ENCODE assay signal across 35 cellular contexts in the genomic region with DNA sequence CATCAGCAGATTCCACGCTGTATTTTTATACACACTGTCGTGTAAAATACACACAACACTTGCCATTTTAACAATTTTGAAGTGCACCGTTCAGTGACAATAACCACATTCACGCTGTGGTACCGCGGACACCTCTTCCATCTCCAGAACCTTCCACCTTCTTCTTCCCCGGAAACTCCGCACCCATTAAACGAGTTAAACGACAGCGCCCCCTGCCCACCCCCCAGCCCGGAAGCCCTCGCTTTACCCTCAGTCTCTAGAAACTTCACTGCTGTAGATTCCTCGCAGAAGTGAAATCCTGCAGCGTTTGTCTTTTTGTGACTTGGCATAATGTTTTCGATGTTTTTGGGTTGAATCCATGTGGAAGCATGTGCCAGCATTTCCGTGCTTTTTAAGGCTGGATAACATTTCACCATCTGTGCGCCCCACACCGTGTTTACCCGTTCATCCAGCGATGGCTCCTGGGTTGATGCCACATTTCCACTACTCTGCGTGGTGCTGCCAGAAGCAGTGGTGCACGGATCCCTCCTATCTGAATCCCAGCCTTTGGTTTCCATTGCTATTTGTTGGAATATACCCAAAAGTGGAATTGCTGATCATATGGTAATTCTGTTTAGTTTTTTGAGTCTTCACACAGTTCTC. TPM values are rescaled to one million over a fixed set of nuclear protein-coding genes. Genes with fewer than 3 reads are reported as not detected.
DNase-seq lines count a peak whose midpoint lies in the region; ATAC-seq, FAIRE-seq and TF ChIP-seq lines count a peak whose summit lies in the region.
"Had no signal": no experiment of that assay in that cellular context is flagged by ENCODE, and none has a peak within 500 bp of the region (broad histone marks: within the 10 kb centered on the region; RNA-seq: fewer than 3 reads in every experiment).

No MANE protein-coding gene starts in this region.

- H4K20me1 ChIP-seq in H1 (replicated peaks in 1 of 2; ENCODE audit: control insufficient read depth in 1 of 2, insufficient read depth in 2 of 2, low read length in 2 of 2) (no peaks in the 10 kb centered on the region), HepG2 (ENCODE audit: insufficient read depth, low read length) (no peaks in the 10 kb centered on the region)

- H3K4me3 ChIP-seq in H1 (ENCODE audit: extremely low read depth in 1 of 4, insufficient read depth in 2 of 4, low read depth in 3 of 4, low read length in 4 of 4): no peak overlapping the region
- no peak overlapping the region for H3K4me3 ChIP-seq in neuronal stem cell (ENCODE audit: low read length in 2 of 2)
- no peak overlapping the region for H3K4me3 ChIP-seq in HepG2 (replicated peaks in 1 of 3; ENCODE audit: insufficient read depth in 1 of 3, low read depth in 2 of 3, low read length in 3 of 3)
- H3K4me3 ChIP-seq: colonic mucosa, heart left ventricle, pancreas, suprapubic skin had no signal

- no peak overlapping the region for H4K5ac ChIP-seq in H1 (ENCODE audit: insufficient read length, low read depth, low read length)

- 0 out of 2 replicates have a peak overlapping the region, but pooled peaks have one; percentile 50 for H2BK12ac ChIP-seq in H1 (ENCODE audit: low read depth, low read length)
- no peak overlapping the region for H2BK12ac ChIP-seq in neuronal stem cell (ENCODE audit: low read length)

- WGBS in H1 (ENCODE audit: extremely low coverage in 1 of 2, insufficient coverage in 1 of 2, insufficient read length in 1 of 2, insufficient replicate concordance in 2 of 2, low coverage in 1 of 2, low lambda C conversion rate in 2 of 2, missing lambda C conversion rate in 1 of 2), 2 experiments: 81% methylated on average over 23 of the region's 23 CpGs; no CpG with 5 or more reads in 1 of the 2 experiments
- no CpG with 5 or more reads among the region's 23 CpGs for WGBS in neuronal stem cell (ENCODE audit: extremely low coverage in 2 of 2, insufficient read length in 2 of 2, insufficient replicate concordance in 1 of 2), 2 donors
- WGBS in HepG2 (ENCODE audit: low lambda C conversion rate): 42% methylated on average over 23 of the region's 23 CpGs

- no peak overlapping the region for H2BK20ac ChIP-seq in H1 (ENCODE audit: low read length)

- CTCF ChIA-PET in H1 (lab: Charles Lee; ENCODE audit: partially characterized antibody) (interaction anchor here (1.0 kb wide), 1 partner anchor 43 kb away, joined by 4 read pairs; no protein-coding TSS in a partner anchor), HepG2 (lab: Yijun Ruan, JAX; ENCODE audit: low intra/inter-chr PET ratio, low total read pairs) (no interaction called here)

- H3K14ac ChIP-seq in H1 (ENCODE audit: insufficient read length) (no peak overlapping the region), neuronal stem cell (ENCODE audit: low read length) (no peak overlapping the region)

- peak; percentile 92 for DNase-seq in NCI-H1694 treated with DMSO at 0.1 percent for 48 hours (lab: John Stamatoyannopoulos, UW)
- no peak for DNase-seq in H1 (ENCODE audit: low read depth in 1 of 2, low spot score in 2 of 2)
- no peak for DNase-seq in neuronal stem cell (ENCODE audit: low spot score)
- DNase-seq in NOMO-1 treated with dmso at 0.1 percent for 144 hours (lab: John Stamatoyannopoulos, UW; ENCODE audit: unreplicated experiment): no peak
- DNase-seq in dedifferentiated amniotic fluid mesenchymal stem cell (ENCODE audit: extremely low spot score): no peak
- no peak for DNase-seq in HepG2 (ENCODE audit: low spot score)
- DNase-seq: activated CD4-positive, alpha-beta T cell treated with anti-CD3 and anti-CD28 coated beads, Interleukin-2, amount 10 ng/mL, durations not matched to agents 24 days and 14 days; activated CD8-positive, alpha-beta memory T cell treated with anti-CD3 and anti-CD28 coated beads for 24 hours; activated effector memory CD4-positive, alpha-beta T cell treated with anti-CD3 and anti-CD28 coated beads, Interleukin-2, amount 50 U/mL, for 16 hours; activated T-cell treated with anti-CD3 and anti-CD28 coated beads for 4 hours; AML-193; CD4-positive, alpha-beta T cell; colonic mucosa; effector memory CD8-positive, alpha-beta T cell; erythroblast; foreskin fibroblast; heart left ventricle; KG1; midbrain; naive thymus-derived CD8-positive, alpha-beta T cell; NCI-H2029 treated with DMSO at 0.1 percent for 48 hours; NCI-H226; NCI-H82; OCI-M1; pancreas; retina had no signal

- H3K79me2 ChIP-seq in H1 (ENCODE audit: control insufficient read depth in 1 of 2, insufficient read depth in 2 of 2, low read length in 2 of 2) (no peaks in the 10 kb centered on the region), HepG2 (ENCODE audit: insufficient read depth, low read length) (no peaks in the 10 kb centered on the region)

- no peak overlapping the region for H3K27ac ChIP-seq in 22Rv1
- no peak overlapping the region for H3K27ac ChIP-seq in H1 (ENCODE audit: low read depth, low read length)
- H3K27ac ChIP-seq in neuronal stem cell (replicated peaks; ENCODE audit: low read length): no peak overlapping the region
- H3K27ac ChIP-seq in HepG2 (ENCODE audit: extremely low read length, insufficient read depth, low read length): no peak overlapping the region
- H3K27ac ChIP-seq: colonic mucosa, heart left ventricle, pancreas, skin epidermis, suprapubic skin had no signal

- H3K18ac ChIP-seq in H1 (ENCODE audit: extremely low read depth, low read length) (no peak overlapping the region), neuronal stem cell (ENCODE audit: low read length) (no peak overlapping the region)

- in situ Hi-C loops in HepG2 (cut with HindIII; ENCODE audit: extremely low pct_ligation_motif_present, low pct_unique_long_range_greater_than_20kb): loop anchor here (25.0 kb wide), 1 partner anchor 428 kb away; no protein-coding TSS in a partner anchor

- no TSS peak for BruUV-seq in HepG2 (replicated peaks; lab: Mats Ljungman, UMichigan)

- no peak overlapping the region for H4K8ac ChIP-seq in H1 (ENCODE audit: extremely low read depth, insufficient read depth, low read length)
- H4K8ac ChIP-seq in neuronal stem cell (ENCODE audit: low read depth, low read length): no peak overlapping the region

- peaks cover 0 to 2% (median 0%) of the 10 kb centered on the region in 4 experiments; a peak in 2 of 7 replicates for H3K27me3 ChIP-seq in H1 (replicated peaks in 1 of 4; ENCODE audit: control insufficient read depth in 3 of 4, extremely low read depth in 1 of 4, insufficient read depth in 3 of 4, low read length in 3 of 4)
- peaks cover 0 to 6% (median 0%) of the 10 kb centered on the region in 3 experiments for H3K27me3 ChIP-seq in neuronal stem cell (ENCODE audit: control insufficient read depth in 3 of 3, insufficient read depth in 3 of 3, low read depth in 1 of 3, low read length in 3 of 3)
- peaks cover 3 to 32% of the 10 kb centered on the region in 2 experiments; a peak in 3 of 5 replicates for H3K27me3 ChIP-seq in HepG2 (ENCODE audit: control insufficient read depth in 1 of 2, insufficient read depth in 2 of 2, low read length in 2 of 2)
- H3K27me3 ChIP-seq: colonic mucosa, pancreas, suprapubic skin had no signal

- H3K9me3 ChIP-seq in H1 (ENCODE audit: insufficient read depth in 2 of 2, low read depth in 1 of 2, low read length in 1 of 2): no peaks in the 10 kb centered on the region
- H3K9me3 ChIP-seq in neuronal stem cell (replicated peaks in 1 of 2; ENCODE audit: control insufficient read depth in 2 of 2, insufficient read depth in 1 of 2, low read depth in 1 of 2, low read length in 2 of 2): no peaks in the 10 kb centered on the region
- no peaks in the 10 kb centered on the region for H3K9me3 ChIP-seq in HepG2 (ENCODE audit: low read length)
- H3K9me3 ChIP-seq: colonic mucosa, pancreas, suprapubic skin had no signal

- H3K4ac ChIP-seq in H1 (replicated peaks; ENCODE audit: insufficient read length, low read depth, low read length): no peak overlapping the region
- no peak overlapping the region for H3K4ac ChIP-seq in neuronal stem cell (ENCODE audit: low read length)

- H2BK15ac ChIP-seq in H1 (ENCODE audit: low read length) (no peak overlapping the region), neuronal stem cell (ENCODE audit: low read length) (no peak overlapping the region)

- no peak overlapping the region for H3K9ac ChIP-seq in H1 (replicated peaks in 1 of 4; ENCODE audit: extremely low read depth in 1 of 4, low read depth in 3 of 4, low read length in 3 of 4)
- peak overlapping the region; percentile 70 for H3K9ac ChIP-seq in neuronal stem cell (ENCODE audit: low read depth, low read length, poor library complexity)
- no peak overlapping the region for H3K9ac ChIP-seq in HepG2 (ENCODE audit: insufficient read depth, low read depth, low read length)

- ATAC-seq in HG02981 (IDR thresholded peaks at IDR 0.05; ENCODE audit: unreplicated experiment) (no peak), HepG2 (no peak)
- ATAC-seq: effector memory CD8-positive, alpha-beta T cell; naive thymus-derived CD8-positive, alpha-beta T cell; stimulated activated memory B cell treated with anti-CD40 and anti-IgM and Interleukin-4, amounts not matched to agents 10 μg/mL and 1 μg/mL and 100 μg/mL, for 72 hours had no signal

- no peaks in the 10 kb centered on the region for H3K36me3 ChIP-seq in H1 (ENCODE audit: control insufficient read depth in 2 of 4, insufficient read depth in 4 of 4, low read length in 3 of 4)
- H3K36me3 ChIP-seq in neuronal stem cell (replicated peaks in 1 of 2; ENCODE audit: control insufficient read depth in 2 of 2, insufficient read depth in 2 of 2, low read length in 2 of 2): no peaks in the 10 kb centered on the region
- H3K36me3 ChIP-seq in HepG2 (replicated peaks in 1 of 2; ENCODE audit: control insufficient read depth in 1 of 2, insufficient read depth in 2 of 2, low read length in 2 of 2): no peaks in the 10 kb centered on the region
- H3K36me3 ChIP-seq: colonic mucosa, heart left ventricle, pancreas, suprapubic skin had no signal

- no peaks in the 10 kb centered on the region for H3K23me2 ChIP-seq in H1 (ENCODE audit: low read depth, low read length)

- TF ChIP-seq POLR2A in H1 (IDR thresholded peaks at IDR 0.05; ENCODE audit: control extremely low read depth in 1 of 2, low read depth in 2 of 2, low read length in 2 of 2): no peak
- no peak for TF ChIP-seq POLR2A in HepG2 (IDR thresholded peaks at IDR 0.05; ENCODE audit: insufficient read depth in 1 of 2, low read depth in 2 of 2, low read length in 2 of 2)

- TF ChIP-seq EP300 in H1 (IDR thresholded peaks at IDR 0.05; ENCODE audit: borderline replicate concordance in 1 of 2, low read depth in 2 of 2, low read length in 2 of 2): no peak
- TF ChIP-seq EP300 in HepG2 (IDR thresholded peaks at IDR 0.05; ENCODE audit: low read depth in 2 of 2, low read length in 2 of 2): no peak
- no peak for TF ChIP-seq EP300 in HepG2 (CRISPR knock-in tag; IDR thresholded peaks at IDR 0.05; ENCODE audit: borderline replicate concordance)

- TF ChIP-seq RAD21 in H1 (IDR thresholded peaks at IDR 0.05 in 1 of 2, conservative IDR thresholded peaks at IDR 0.05 in 1 of 2; ENCODE audit: low read depth in 2 of 2, low read length in 2 of 2) (peak; percentile 33 to 44; a peak in 2 of 4 replicates), HepG2 (CRISPR knock-in tag; IDR thresholded peaks at IDR 0.05) (no peak)

- FAIRE-seq in H1 (lab: Jason Lieb, UNC) (no peak), HepG2 (lab: Jason Lieb, UNC) (no peak)
- FAIRE-seq: A204.1, D721Med, GM18507, H54, pancreas had no signal

- H4K91ac ChIP-seq in H1 (replicated peaks; ENCODE audit: insufficient read length, low read length) (no peak overlapping the region), neuronal stem cell (ENCODE audit: low read depth, low read length, poor library complexity) (no peak overlapping the region)

- POLR2A ChIA-PET in H1 (lab: Charles Lee; ENCODE audit: partially characterized antibody): no interaction called here
- POLR2A ChIA-PET in HepG2 (lab: Yijun Ruan, JAX): no interaction called here

- H3K4me1 ChIP-seq in H1 (replicated peaks in 1 of 4; ENCODE audit: control insufficient read depth in 3 of 4, insufficient read depth in 4 of 4, low read length in 3 of 4): no peaks in the 10 kb centered on the region; a peak in 2 of 7 replicates
- no peaks in the 10 kb centered on the region for H3K4me1 ChIP-seq in neuronal stem cell (ENCODE audit: control insufficient read depth in 2 of 2, insufficient read depth in 1 of 2, low read depth in 1 of 2, low read length in 2 of 2)
- H3K4me1 ChIP-seq in HepG2 (ENCODE audit: insufficient read depth, low read length): no peaks in the 10 kb centered on the region
- H3K4me1 ChIP-seq: colonic mucosa, heart left ventricle, pancreas had no signal

- no peak overlapping the region for H2BK5ac ChIP-seq in H1 (ENCODE audit: low read depth, low read length)
- no peak overlapping the region for H2BK5ac ChIP-seq in neuronal stem cell (ENCODE audit: low read length)

- H2BK120ac ChIP-seq in H1 (replicated peaks; ENCODE audit: low read depth, low read length): no peak overlapping the region
- H2BK120ac ChIP-seq in neuronal stem cell (ENCODE audit: low read depth, low read length): no peak overlapping the region

- no peak overlapping the region for H3K4me2 ChIP-seq in H1 (ENCODE audit: insufficient read depth in 1 of 2, low read depth in 2 of 2, low read length in 2 of 2)
- no peak overlapping the region for H3K4me2 ChIP-seq in neuronal stem cell (ENCODE audit: insufficient read depth, low read length, poor library complexity, severe bottlenecking)
- H3K4me2 ChIP-seq in HepG2 (ENCODE audit: low read depth, low read length): no peak overlapping the region

- H3K56ac ChIP-seq in H1 (replicated peaks; ENCODE audit: insufficient read length, low read depth, low read length): no peak overlapping the region

- no peak overlapping the region for H3K23ac ChIP-seq in H1 (ENCODE audit: insufficient read length)
- no peak overlapping the region for H3K23ac ChIP-seq in neuronal stem cell (ENCODE audit: low read depth, low read length, poor library complexity)

- H2AFZ ChIP-seq in H1 (ENCODE audit: low read length) (0 out of 2 replicates have a peak overlapping the region, but pooled peaks have one; percentile 16), neuronal stem cell (ENCODE audit: low read length) (no peak overlapping the region), HepG2 (ENCODE audit: low read length) (no peak overlapping the region)

- H2AK5ac ChIP-seq in H1 (ENCODE audit: low read depth, low read length) (no peak overlapping the region), neuronal stem cell (ENCODE audit: low read depth, low read length) (no peak overlapping the region)

- TF ChIP-seq CTCF in 22Rv1 (IDR thresholded peaks at IDR 0.05) (peak; percentile 40), H1 (IDR thresholded peaks at IDR 0.05; ENCODE audit: control extremely low read depth in 1 of 3, insufficient read depth in 1 of 3, low read depth in 1 of 3, low read length in 3 of 3) (peak; percentile 4 to 42 (median 10); a peak in 3 of 4 replicates), HepG2 (CRISPR knock-in tag; IDR thresholded peaks at IDR 0.05) (no peak)

- no peaks in the 10 kb centered on the region for H3K79me1 ChIP-seq in H1 (ENCODE audit: low read depth, low read length)
- no peaks in the 10 kb centered on the region for H3K79me1 ChIP-seq in neuronal stem cell (ENCODE audit: low read depth, low read length)

- intact Hi-C loops in HepG2 (cut with micrococcal nuclease; ENCODE audit: unreplicated experiment): no loop called here

RNA-seq across cellular contexts. Expression of a gene that starts 32.1 kb away (rescaled TPM):
- 22.3 and 27.1 TPM in 2 replicates for total RNA-seq in H1 (2021; fragmentation: NEBNext Ultra II Directional; extraction: Animal tissue kit (Norgen Biotek cat#: 25700))
- 21.7 and 22.4 TPM in 2 replicates for polyA plus RNA-seq in H1 (2011; rRNA removed)
- 28.4 TPM for polyA plus RNA-seq in H1 (2011; cell fraction: cytosol; rRNA removed)
- 32.0 TPM for polyA plus RNA-seq in H1 (2011; cell fraction: nucleus; rRNA removed)
- 20.0 to 35.4 TPM (median 24.9 TPM) in 4 replicates for polyA plus RNA-seq in H1 (2012, experiment 1 of 2)
- polyA plus RNA-seq in H1 (2012, experiment 2 of 2): 18.8 TPM
- 46.5 TPM for polyA plus RNA-seq in H1 (2013, experiment 1 of 2)
- polyA plus RNA-seq in H1 (2013, experiment 2 of 2): 45.9 TPM
- polyA minus RNA-seq in H1 (2011; rRNA and poly(A)+ RNA removed): 15.2 and 16.4 TPM in 2 replicates
- 13.4 TPM for polyA minus RNA-seq in H1 (2011; cell fraction: cytosol; rRNA and poly(A)+ RNA removed)
- 24.7 TPM for polyA minus RNA-seq in H1 (2011; cell fraction: nucleus; rRNA and poly(A)+ RNA removed)
- polyA plus RNA-seq in neuronal stem cell (2013, experiment 1 of 2): 33.2 TPM
- 35.6 TPM for polyA plus RNA-seq in neuronal stem cell (2013, experiment 2 of 2)
- 39.7 and 45.9 TPM in 2 replicates for total RNA-seq in HepG2 (2016; rRNA removed; fragmentation: Illumina TruSeq; extraction: Trizol)
- total RNA-seq in HepG2 (2016; cell fraction: cytosol; rRNA removed; fragmentation: Illumina TruSeq; extraction: Trizol; ENCODE audit: low read depth): 26.8 and 30.8 TPM in 2 replicates
- 36.9 and 47.1 TPM in 2 replicates for total RNA-seq in HepG2 (2016; cell fraction: insoluble cytoplasmic fraction; rRNA removed; fragmentation: Illumina TruSeq; extraction: Trizol)
- total RNA-seq in HepG2 (2016; cell fraction: membrane; rRNA removed; fragmentation: Illumina TruSeq; extraction: Trizol): 43.7 and 45.0 TPM in 2 replicates
- 27.3 and 30.5 TPM in 2 replicates for total RNA-seq in HepG2 (2016; cell fraction: nucleus; rRNA removed; fragmentation: Illumina TruSeq; extraction: Trizol)
- polyA plus RNA-seq in HepG2 (2011; rRNA removed): 32.1 and 49.4 TPM in 2 replicates
- 33.5 and 39.5 TPM in 2 replicates for polyA plus RNA-seq in HepG2 (2011; cell fraction: cytosol; rRNA removed)
- polyA plus RNA-seq in HepG2 (2011; cell fraction: nucleus; rRNA removed): 29.6 and 38.2 TPM in 2 replicates
- polyA plus RNA-seq in HepG2 (2012): 36.5 and 48.1 TPM in 2 replicates
- 37.2 and 42.5 TPM in 2 replicates for polyA plus RNA-seq in HepG2 (2016; cell fraction: cytosol; fragmentation: Illumina TruSeq; extraction: Trizol; ENCODE audit: low read depth)
- 36.2 and 38.9 TPM in 2 replicates for polyA plus RNA-seq in HepG2 (2016; cell fraction: insoluble cytoplasmic fraction; fragmentation: Illumina TruSeq; extraction: Trizol; ENCODE audit: low read depth)
- 38.3 and 46.2 TPM in 2 replicates for polyA plus RNA-seq in HepG2 (2016; cell fraction: membrane; fragmentation: Illumina TruSeq; extraction: Trizol; ENCODE audit: low read depth)
- polyA plus RNA-seq in HepG2 (2016; cell fraction: nucleus; fragmentation: Illumina TruSeq; extraction: Trizol; ENCODE audit: insufficient read depth, low read depth): 49.7 and 63.7 TPM in 2 replicates
- 19.9 and 51.6 TPM in 2 replicates for polyA minus RNA-seq in HepG2 (2011; rRNA and poly(A)+ RNA removed; ENCODE audit: low replicate concordance)
- 14.5 and 14.9 TPM in 2 replicates for polyA minus RNA-seq in HepG2 (2011; cell fraction: cytosol; rRNA and poly(A)+ RNA removed)
- 39.4 and 50.0 TPM in 2 replicates for polyA minus RNA-seq in HepG2 (2011; cell fraction: nucleus; rRNA and poly(A)+ RNA removed)
